ENCODE assay signal across 24 cellular contexts in the genomic region with DNA sequence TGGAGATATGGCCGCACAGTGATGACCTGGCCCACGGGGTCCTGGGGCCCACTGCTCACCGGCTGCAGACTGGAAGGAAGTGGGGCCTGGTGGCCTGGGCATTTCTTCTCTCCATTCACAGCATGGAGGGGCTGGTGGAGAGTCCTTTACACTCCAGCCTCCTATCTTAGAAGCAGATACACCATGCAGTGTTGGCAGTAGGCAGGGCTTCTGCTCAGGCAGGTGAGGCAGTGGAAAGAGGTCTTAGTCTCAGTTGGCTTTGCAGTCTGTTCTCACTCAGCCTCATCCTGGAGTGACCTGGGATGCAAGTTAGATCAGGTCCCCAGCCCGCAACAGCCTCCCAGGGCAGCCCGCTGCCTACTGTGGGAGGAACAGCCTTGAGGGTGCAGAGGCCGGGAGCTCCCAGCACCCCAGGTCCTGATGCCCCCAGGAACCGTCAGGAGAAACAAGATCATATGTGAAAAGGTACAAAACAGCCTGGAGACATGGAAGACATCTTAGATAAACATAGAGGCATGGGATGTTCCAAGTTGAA. TPM values are rescaled to one million over a fixed set of nuclear protein-coding genes. Genes with fewer than 3 reads are reported as not detected.
"Had no signal": no experiment of that assay in that cellular context is flagged by ENCODE, and none has a peak within 500 bp of the region (broad histone marks: within the 10 kb centered on the region; RNA-seq: fewer than 3 reads in every experiment).

No MANE protein-coding gene starts in this region.

- H3K9me3 Mint-ChIP-seq: dendritic cell treated with granulocyte-macrophage colony-stimulating factor and Interleukin-4, amounts not matched to agents 40 ng/mL and 50 ng/mL, for 4 days; effector memory CD8-positive, alpha-beta T cell; immature natural killer cell had no signal

- H3K27me3 ChIP-seq: neural progenitor cell, pancreas, right lobe of liver, thyroid gland, uterus had no signal

- H3K4me3 ChIP-seq: esophagus squamous epithelium, left ventricle myocardium inferior, mucosa of descending colon, neural progenitor cell, pancreas, prostate gland, right lobe of liver, skin epidermis, thyroid gland, uterus had no signal

- H3K27ac Mint-ChIP-seq: dendritic cell treated with granulocyte-macrophage colony-stimulating factor and Interleukin-4, amounts not matched to agents 40 ng/mL and 50 ng/mL, for 4 days; effector memory CD8-positive, alpha-beta T cell; immature natural killer cell; naive thymus-derived CD8-positive, alpha-beta T cell; neural progenitor cell; type B pancreatic cell had no signal

- H3K4me2 ChIP-seq: neural progenitor cell had no signal

- H3K9me3 ChIP-seq: left ventricle myocardium inferior, mucosa of descending colon, pancreas, prostate gland, right lobe of liver, thyroid gland, uterus had no signal

- H3K36me3 Mint-ChIP-seq: immature natural killer cell, neural progenitor cell, type B pancreatic cell had no signal

- H3K27ac ChIP-seq: esophagus squamous epithelium, left ventricle myocardium inferior, neural progenitor cell, pancreas, prostate gland, right lobe of liver, skin epidermis, thyroid gland, uterus had no signal

- H3K36me3 ChIP-seq: esophagus squamous epithelium, left ventricle myocardium inferior, neural progenitor cell, pancreas, prostate gland, right lobe of liver, thyroid gland, uterus had no signal

- DNase-seq: effector memory CD8-positive, alpha-beta T cell; esophagus squamous epithelium; foreskin fibroblast; immature natural killer cell; left cardiac atrium; left ventricle myocardium inferior; mammary epithelial cell; mucosa of descending colon; naive thymus-derived CD8-positive, alpha-beta T cell; occipital lobe; stimulated activated CD4-positive, alpha-beta T cell treated with anti-CD3 and anti-CD28 coated beads, Interleukin-12 subunit alpha, Interleukin-12 subunit beta, amount 100 ng/mL, for 4 hours; stimulated activated naive CD4-positive, alpha-beta T cell treated with Interleukin-2 at 50 U/mL for 16 hours; thyroid gland; uterus had no signal

- H3K4me3 Mint-ChIP-seq: dendritic cell treated with granulocyte-macrophage colony-stimulating factor and Interleukin-4, amounts not matched to agents 40 ng/mL and 50 ng/mL, for 4 days; effector memory CD8-positive, alpha-beta T cell; immature natural killer cell; neural progenitor cell; type B pancreatic cell had no signal

- H3K9ac ChIP-seq: neural progenitor cell had no signal

- H3K4me1 Mint-ChIP-seq: immature natural killer cell; naive thymus-derived CD8-positive, alpha-beta T cell; neural progenitor cell had no signal

- H3K4me1 ChIP-seq: esophagus squamous epithelium, left ventricle myocardium inferior, neural progenitor cell, pancreas, prostate gland, right lobe of liver, thyroid gland, uterus had no signal

- ATAC-seq: effector memory CD8-positive, alpha-beta T cell; left cardiac atrium; mucosa of descending colon; naive thymus-derived CD8-positive, alpha-beta T cell; pancreas; right lobe of liver had no signal

- H2AFZ ChIP-seq: neural progenitor cell had no signal

RNA-seq across cellular contexts. Expression of gene OTOS, which starts 45.8 kb away (rescaled TPM):
- total RNA-seq: epithelial cell of proximal tubule; esophagus squamous epithelium; left cardiac atrium; left ventricle myocardium inferior; mammary epithelial cell; mucosa of descending colon; naive thymus-derived CD8-positive, alpha-beta T cell; pancreas; prostate gland; renal cortical epithelial cell; right lobe of liver; uterus had no signal
- polyA plus RNA-seq: immature natural killer cell; keratinocyte; mammary epithelial cell; naive thymus-derived CD8-positive, alpha-beta T cell; pancreas had no signal
